ENCODE assay signal across 1 cellular context in the genomic region with DNA sequence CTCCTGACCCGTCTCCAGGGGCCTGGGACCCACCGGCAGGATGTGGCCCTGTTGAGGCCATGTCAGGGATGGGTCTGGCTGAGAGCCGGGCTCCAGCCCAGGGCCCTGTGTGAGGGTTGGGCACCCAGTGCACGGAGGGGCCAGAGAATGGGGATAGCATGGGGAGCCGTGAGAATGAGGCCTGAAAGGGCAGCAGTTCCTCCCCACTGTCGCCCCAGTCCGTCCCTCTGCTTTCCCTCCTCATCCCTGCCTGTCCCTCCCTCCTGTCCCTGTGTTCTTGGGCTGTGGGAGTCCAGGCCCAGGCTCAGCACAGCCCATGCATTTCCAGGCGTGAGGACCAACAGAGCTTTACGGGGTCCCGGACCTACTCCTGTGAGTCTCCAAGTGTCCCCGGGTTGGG.
TF ChIP-seq lines count a peak whose summit lies in the region.

No MANE protein-coding gene starts in this region.

TF ChIP-seq in HepG2, 621 proteins besides CTCF, POLR2A, EP300 and RAD21:
- TF ChIP-seq PRDM4 (CRISPR knock-in tag; IDR thresholded peaks at IDR 0.05; ENCODE audit: borderline replicate concordance) (no peak), ZNF224 (CRISPR knock-in tag; IDR thresholded peaks at IDR 0.05) (no peak), ZNF547 (CRISPR knock-in tag; IDR thresholded peaks at IDR 0.05) (no peak), KDM5B (CRISPR knock-in tag; IDR thresholded peaks at IDR 0.05; ENCODE audit: borderline replicate concordance) (0 out of 2 replicates have a peak, but pooled peaks have one; percentile 4), JUNB (CRISPR knock-in tag; IDR thresholded peaks at IDR 0.05; ENCODE audit: borderline replicate concordance) (no peak), NONO (IDR thresholded peaks at IDR 0.05) (no peak), NONO (CRISPR knock-in tag; conservative IDR thresholded peaks at IDR 0.05) (no peak), GATA4 (IDR thresholded peaks at IDR 0.05; ENCODE audit: borderline replicate concordance, low read depth) (no peak), ZSCAN31 (CRISPR knock-in tag; IDR thresholded peaks at IDR 0.05; ENCODE audit: low read depth) (no peak), SRSF4 (IDR thresholded peaks at IDR 0.05; ENCODE audit: low read depth, low read length, poor library complexity, severe bottlenecking) (no peak), KDM4B (CRISPR knock-in tag; IDR thresholded peaks at IDR 0.05) (no peak), HBP1 (CRISPR knock-in tag; IDR thresholded peaks at IDR 0.05; ENCODE audit: low read depth) (no peak), THYN1 (CRISPR knock-in tag; IDR thresholded peaks at IDR 0.05; ENCODE audit: borderline replicate concordance, low read depth) (no peak), AGO2 (optimal IDR thresholded peaks at IDR 0.05; ENCODE audit: low read depth, low read length) (peak; percentile 37), DDIT3 (CRISPR knock-in tag; IDR thresholded peaks at IDR 0.05) (no peak), ESRRA (CRISPR knock-in tag; IDR thresholded peaks at IDR 0.05; ENCODE audit: low read depth) (no peak), MAFG (CRISPR knock-in tag; IDR thresholded peaks at IDR 0.05) (no peak)
- TF ChIP-seq, protein P1, sequence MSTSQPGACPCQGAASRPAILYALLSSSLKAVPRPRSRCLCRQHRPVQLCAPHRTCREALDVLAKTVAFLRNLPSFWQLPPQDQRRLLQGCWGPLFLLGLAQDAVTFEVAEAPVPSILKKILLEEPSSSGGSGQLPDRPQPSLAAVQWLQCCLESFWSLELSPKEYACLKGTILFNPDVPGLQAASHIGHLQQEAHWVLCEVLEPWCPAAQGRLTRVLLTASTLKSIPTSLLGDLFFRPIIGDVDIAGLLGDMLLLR (CRISPR knock-in tag; IDR thresholded peaks at IDR 0.05) = no peak
